In genomic region chr3:31979006-31979697, GRCh38 we compare ENCODE assay signal across 11 cellular contexts. TPM values are rescaled to one million over a fixed set of nuclear protein-coding genes. Genes with fewer than 3 reads are reported as not detected.
A peak's percentile ranks its signal among the peaks of the same experiment; 100 is the strongest.
DNase-seq lines count a peak whose midpoint lies in the region; ATAC-seq and TF ChIP-seq lines count a peak whose summit lies in the region.
"Had no signal": no experiment of that assay in that cellular context is flagged by ENCODE, and none has a peak within 500 bp of the region (broad histone marks: within the 10 kb centered on the region; RNA-seq: fewer than 3 reads in every experiment).

No MANE protein-coding gene starts in this region.

- H3K9me3 ChIP-seq in osteoblast (ENCODE audit: low read depth, low read length), result no peaks in the 10 kb centered on the region

- H2BK5ac ChIP-seq in mesendoderm (ENCODE audit: low read length), result no peak overlapping the region

- H3K23ac ChIP-seq in mesendoderm (ENCODE audit: low read length), result no peak overlapping the region

- H3K27me3 ChIP-seq in osteoblast (ENCODE audit: insufficient read depth, low read length) (no peaks in the 10 kb centered on the region), mesendoderm (ENCODE audit: insufficient read depth, low read length, poor library complexity) (no peaks in the 10 kb centered on the region)

- no peak overlapping the region for H2BK15ac ChIP-seq in mesendoderm (replicated peaks; ENCODE audit: low read depth)

- H2AK5ac ChIP-seq in mesendoderm (ENCODE audit: low read length), result no peak overlapping the region

- H3K9ac ChIP-seq in mesendoderm (ENCODE audit: low read length), result no peak overlapping the region

- H3K36me3 ChIP-seq in osteoblast (ENCODE audit: insufficient read depth, low read length) (no peaks in the 10 kb centered on the region), mesendoderm (ENCODE audit: control insufficient read depth, insufficient read depth, low read length) (no peaks in the 10 kb centered on the region)

- H3K4me2 ChIP-seq in osteoblast (ENCODE audit: insufficient read depth, low read length) (peak overlapping the region; percentile 41), mesendoderm (ENCODE audit: low read length) (no peak overlapping the region)

- H3K56ac ChIP-seq in mesendoderm (ENCODE audit: low read length), result no peak overlapping the region

- TF ChIP-seq CTCF in osteoblast (IDR thresholded peaks at IDR 0.05; ENCODE audit: extremely low read depth, low read depth, low read length), result no peak
- TF ChIP-seq CTCF in foreskin fibroblast (IDR thresholded peaks at IDR 0.05; ENCODE audit: low read depth, low read length), result no peak

- H3K79me1 ChIP-seq in mesendoderm (ENCODE audit: low read length), result peaks cover 3% of the 10 kb centered on the region

- no peaks in the 10 kb centered on the region for H4K20me1 ChIP-seq in osteoblast (ENCODE audit: insufficient read depth, low read length)

- H4K5ac ChIP-seq in mesendoderm (ENCODE audit: low read length), result no peak overlapping the region

- no peak overlapping the region for H2BK120ac ChIP-seq in mesendoderm (ENCODE audit: low read depth, low read length)

- no peak overlapping the region for H3K18ac ChIP-seq in mesendoderm (ENCODE audit: low read length)

- H2AFZ ChIP-seq in osteoblast (ENCODE audit: low read length), result no peak overlapping the region

- ATAC-seq in GM18868 (IDR thresholded peaks at IDR 0.05; ENCODE audit: unreplicated experiment) (peak; percentile 56), HG02870 (IDR thresholded peaks at IDR 0.05; ENCODE audit: unreplicated experiment) (peak; percentile 70)

- H3K4me3 ChIP-seq in osteoblast (ENCODE audit: insufficient read depth, low read length) (no peak overlapping the region), foreskin fibroblast (ENCODE audit: low read depth in 1 of 2, low read length in 2 of 2) (peak overlapping the region in 1 of 2 donors; percentile 80), mesendoderm (ENCODE audit: low read length) (no peak overlapping the region)

- H3K27ac ChIP-seq in osteoblast (ENCODE audit: low read depth, low read length), result no peak overlapping the region
- no peak overlapping the region for H3K27ac ChIP-seq in mesendoderm (ENCODE audit: low read depth, low read length)

- no CpG with 5 or more reads among the region's 5 CpGs for WGBS in mesendoderm (ENCODE audit: extremely low coverage, insufficient coverage, low lambda C conversion rate)

- no peak overlapping the region for H3K4ac ChIP-seq in mesendoderm (ENCODE audit: low read depth, low read length)

- peaks cover 9% of the 10 kb centered on the region for H3K79me2 ChIP-seq in osteoblast (ENCODE audit: insufficient read depth, low read length)
- peaks cover 32% of the 10 kb centered on the region for H3K79me2 ChIP-seq in mesendoderm (ENCODE audit: control insufficient read depth, insufficient read depth, low read length)

- H3K4me1 ChIP-seq in osteoblast (ENCODE audit: insufficient read depth, low read length) (peaks cover 7% of the 10 kb centered on the region), mesendoderm (ENCODE audit: control insufficient read depth, low read depth, low read length) (peaks cover 2% of the 10 kb centered on the region)

- no peak overlapping the region for H4K8ac ChIP-seq in mesendoderm (ENCODE audit: low read depth, low read length)

- DNase-seq in amniotic epithelial cell (ENCODE audit: low read depth), result peak; percentile 47
- DNase-seq in osteoblast (ENCODE audit: insufficient read length, low spot score, missing footprints), result no peak
- DNase-seq in foreskin fibroblast, result no peak
- DNase-seq in mesendoderm, result no peak
- no peak for DNase-seq in NCI-H2029 (lab: John Stamatoyannopoulos, UW)
- DNase-seq in NCI-H2081 treated with DMSO at 0.1 percent for 48 hours (lab: John Stamatoyannopoulos, UW), result no peak
- DNase-seq: activated gamma-delta T cell; NCI-H524 treated with DMSO at 0.1 percent for 48 hours; stimulated activated naive CD4-positive, alpha-beta T cell had no signal

RNA-seq across cellular contexts. Expression of gene OSBPL10, which starts 1.9 kb away (rescaled TPM):
- 25.0 and 29.0 TPM in 2 replicates for total RNA-seq in osteoblast
- 13.0 TPM for polyA plus RNA-seq in mesendoderm (2013, experiment 1 of 2)
- 13.2 TPM for polyA plus RNA-seq in mesendoderm (2013, experiment 2 of 2)

RNA-seq across cellular contexts. Expression of gene ZNF860, which starts 2.4 kb away (rescaled TPM):
- 0.59 and 0.72 TPM in 2 replicates for total RNA-seq in osteoblast
- 2.4 TPM for polyA plus RNA-seq in mesendoderm (2013, experiment 1 of 2)
- 2.3 TPM for polyA plus RNA-seq in mesendoderm (2013, experiment 2 of 2)
